1 cellular context compared by ENCODE assay signal in genomic region chr16:4616047-4616811, GRCh38.
TF ChIP-seq lines count a peak whose summit lies in the region.

No MANE protein-coding gene starts in this region.

TF ChIP-seq in H1, 55 proteins besides CTCF, POLR2A, EP300 and RAD21:
- TF ChIP-seq RFX5 (IDR thresholded peaks at IDR 0.05; ENCODE audit: borderline replicate concordance, low read depth, low read length) = no peak
- no peak for TF ChIP-seq EZH2 (IDR thresholded peaks at IDR 0.05; ENCODE audit: low read depth, low read length, severe bottlenecking)
- TF ChIP-seq ZNF274 (IDR thresholded peaks at IDR 0.05; ENCODE audit: borderline replicate concordance, extremely low read depth, low read length) = no peak
- TF ChIP-seq RXRA (IDR thresholded peaks at IDR 0.05; ENCODE audit: insufficient read depth, low read depth, low read length) = no peak
- TF ChIP-seq MAX (IDR thresholded peaks at IDR 0.05) = peak; percentile 89
- TF ChIP-seq RNF2 (IDR thresholded peaks at IDR 0.05; ENCODE audit: borderline replicate concordance, low read depth, low read length, missing control alignments, poor library complexity, severe bottlenecking) = no peak
- TF ChIP-seq KDM4A (IDR thresholded peaks at IDR 0.05; ENCODE audit: low read depth, low read length, severe bottlenecking) = peak; percentile 56
- peak; percentile 61 for TF ChIP-seq ASH2L (IDR thresholded peaks at IDR 0.05; ENCODE audit: low read length)
- no peak for TF ChIP-seq NRF1 (IDR thresholded peaks at IDR 0.05; ENCODE audit: low read depth, low read length)
- TF ChIP-seq, protein P1, sequence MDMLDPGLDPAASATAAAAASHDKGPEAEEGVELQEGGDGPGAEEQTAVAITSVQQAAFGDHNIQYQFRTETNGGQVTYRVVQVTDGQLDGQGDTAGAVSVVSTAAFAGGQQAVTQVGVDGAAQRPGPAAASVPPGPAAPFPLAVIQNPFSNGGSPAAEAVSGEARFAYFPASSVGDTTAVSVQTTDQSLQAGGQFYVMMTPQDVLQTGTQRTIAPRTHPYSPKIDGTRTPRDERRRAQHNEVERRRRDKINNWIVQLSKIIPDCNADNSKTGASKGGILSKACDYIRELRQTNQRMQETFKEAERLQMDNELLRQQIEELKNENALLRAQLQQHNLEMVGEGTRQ (IDR thresholded peaks at IDR 0.05; ENCODE audit: low read length) = no peak
- peak; percentile 37; the same call in 1 of the 2 replicates for TF ChIP-seq SIX5 (IDR thresholded peaks at IDR 0.05; ENCODE audit: low read depth, low read length)
- peak; percentile 63 for TF ChIP-seq PHF8 (conservative IDR thresholded peaks at IDR 0.05; ENCODE audit: low read depth, low read length)
- no peak for TF ChIP-seq POU5F1 (IDR thresholded peaks at IDR 0.05; ENCODE audit: low read depth, low read length)
- TF ChIP-seq POLR2AphosphoS5 (IDR thresholded peaks at IDR 0.05; ENCODE audit: low read depth, low read length) = peak; percentile 86
- TF ChIP-seq E2F6 (IDR thresholded peaks at IDR 0.05) = peak; percentile 70
- TF ChIP-seq NANOG (IDR thresholded peaks at IDR 0.05; ENCODE audit: insufficient read depth, low read depth, low read length, poor library complexity, severe bottlenecking) = no peak
- TF ChIP-seq, protein P2, sequence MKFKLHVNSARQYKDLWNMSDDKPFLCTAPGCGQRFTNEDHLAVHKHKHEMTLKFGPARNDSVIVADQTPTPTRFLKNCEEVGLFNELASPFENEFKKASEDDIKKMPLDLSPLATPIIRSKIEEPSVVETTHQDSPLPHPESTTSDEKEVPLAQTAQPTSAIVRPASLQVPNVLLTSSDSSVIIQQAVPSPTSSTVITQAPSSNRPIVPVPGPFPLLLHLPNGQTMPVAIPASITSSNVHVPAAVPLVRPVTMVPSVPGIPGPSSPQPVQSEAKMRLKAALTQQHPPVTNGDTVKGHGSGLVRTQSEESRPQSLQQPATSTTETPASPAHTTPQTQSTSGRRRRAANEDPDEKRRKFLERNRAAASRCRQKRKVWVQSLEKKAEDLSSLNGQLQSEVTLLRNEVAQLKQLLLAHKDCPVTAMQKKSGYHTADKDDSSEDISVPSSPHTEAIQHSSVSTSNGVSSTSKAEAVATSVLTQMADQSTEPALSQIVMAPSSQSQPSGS (IDR thresholded peaks at IDR 0.05; ENCODE audit: low read length) = no peak; the same call in none of the 2 replicates
- TF ChIP-seq GABPA (IDR thresholded peaks at IDR 0.05; ENCODE audit: borderline replicate concordance, insufficient read depth, low read length) = no peak
- TF ChIP-seq SUZ12 (IDR thresholded peaks at IDR 0.05; ENCODE audit: low read length) = no peak
- peak; percentile 78; the same call in 1 of the 2 replicates for TF ChIP-seq FOSL1 (IDR thresholded peaks at IDR 0.05; ENCODE audit: insufficient read depth, low read depth, low read length)
- no peak for TF ChIP-seq SIRT6 (IDR thresholded peaks at IDR 0.05; ENCODE audit: low read length)
- peak; percentile 86 for TF ChIP-seq TAF1 (IDR thresholded peaks at IDR 0.05; ENCODE audit: low read depth, low read length)
- TF ChIP-seq CREB1 (IDR thresholded peaks at IDR 0.05) = peak; percentile 95
- TF ChIP-seq RBBP5 (IDR thresholded peaks at IDR 0.05; ENCODE audit: borderline replicate concordance, low read depth, low read length) = no peak
- TF ChIP-seq EGR1 (IDR thresholded peaks at IDR 0.05; ENCODE audit: borderline replicate concordance, low read depth, low read length) = peak; percentile 34; the same call in 1 of the 2 replicates
- TF ChIP-seq SAP30 (IDR thresholded peaks at IDR 0.05; ENCODE audit: insufficient read depth, insufficient replicate concordance, low read length) = peak; percentile 60
- peak; percentile 94 for TF ChIP-seq SP1 (IDR thresholded peaks at IDR 0.05; ENCODE audit: low read depth, low read length)
- TF ChIP-seq SP2 (IDR thresholded peaks at IDR 0.05; ENCODE audit: low read length) = peak; percentile 54
- peak; percentile 82 for TF ChIP-seq TBP (IDR thresholded peaks at IDR 0.05; ENCODE audit: low read depth, low read length)
- no peak for TF ChIP-seq CHD1 (IDR thresholded peaks at IDR 0.05; ENCODE audit: low read depth, low read length)
- TF ChIP-seq KDM1A (IDR thresholded peaks at IDR 0.05; ENCODE audit: borderline replicate concordance, low read length) = no peak
- TF ChIP-seq CTBP2 (IDR thresholded peaks at IDR 0.05; ENCODE audit: borderline replicate concordance, insufficient read depth, insufficient read length, low read length) = no peak
- no peak for TF ChIP-seq CBX5 (IDR thresholded peaks at IDR 0.05; ENCODE audit: low read depth, low read length)
- TF ChIP-seq SRF (IDR thresholded peaks at IDR 0.05; ENCODE audit: low read depth, low read length) = peak; percentile 99
- TF ChIP-seq BRCA1 (IDR thresholded peaks at IDR 0.05; ENCODE audit: low read depth, low read length) = peak; percentile 89
- TF ChIP-seq SIN3A (conservative IDR thresholded peaks at IDR 0.05 in 1 of 2, IDR thresholded peaks at IDR 0.05 in 1 of 2; ENCODE audit: low read depth in 1 of 2, low read length in 2 of 2) = peak; percentile 77 to 81; a peak in 3 of 4 replicates
- TF ChIP-seq JUND (IDR thresholded peaks at IDR 0.05; ENCODE audit: low read length) = no peak
- TF ChIP-seq MAFK (IDR thresholded peaks at IDR 0.05; ENCODE audit: low read depth, low read length) = no peak
- TF ChIP-seq BACH1 (IDR thresholded peaks at IDR 0.05; ENCODE audit: low read length) = peak; percentile 78; the same call in 1 of the 2 replicates
- no peak for TF ChIP-seq JUN (IDR thresholded peaks at IDR 0.05; ENCODE audit: low read depth, low read length)
- TF ChIP-seq KDM5A (IDR thresholded peaks at IDR 0.05; ENCODE audit: low read length) = no peak
- no peak; the same call in 1 of the 2 replicates for TF ChIP-seq SP4 (IDR thresholded peaks at IDR 0.05; ENCODE audit: low read length)
- no peak for TF ChIP-seq HDAC6 (IDR thresholded peaks at IDR 0.05; ENCODE audit: low read depth, low read length)
- peak; percentile 67 for TF ChIP-seq TAF7 (optimal IDR thresholded peaks at IDR 0.05; ENCODE audit: borderline replicate concordance, low read depth, low read length)
- no peak for TF ChIP-seq TCF12 (IDR thresholded peaks at IDR 0.05; ENCODE audit: low read depth, low read length)
- TF ChIP-seq ATF3 (IDR thresholded peaks at IDR 0.05; ENCODE audit: insufficient read depth, low read depth, low read length) = no peak
- TF ChIP-seq CEBPB (IDR thresholded peaks at IDR 0.05; ENCODE audit: low read depth, low read length) = no peak
- peak; percentile 64 for TF ChIP-seq YY1 (IDR thresholded peaks at IDR 0.05; ENCODE audit: low read depth, low read length)
- TF ChIP-seq BCL11A (IDR thresholded peaks at IDR 0.05; ENCODE audit: low read depth in 2 of 2, low read length in 2 of 2) = no peak
- TF ChIP-seq HDAC2 (IDR thresholded peaks at IDR 0.05; ENCODE audit: borderline replicate concordance in 1 of 2, low read depth in 2 of 2, low read length in 2 of 2) = peak in 1 of 2 experiments; percentile 60; a peak in 1 of 4 replicates
- peak; percentile 98 for TF ChIP-seq CHD2 (IDR thresholded peaks at IDR 0.05; ENCODE audit: low read length)
- TF ChIP-seq CBX8 (IDR thresholded peaks at IDR 0.05; ENCODE audit: borderline replicate concordance, low read depth, low read length) = no peak
- TF ChIP-seq TEAD4 (IDR thresholded peaks at IDR 0.05; ENCODE audit: low read depth, low read length) = 0 out of 2 replicates have a peak, but pooled peaks have one; percentile 26
- no peak; the same call in 1 of the 2 replicates for TF ChIP-seq GTF2F1 (IDR thresholded peaks at IDR 0.05; ENCODE audit: borderline replicate concordance, low read depth, low read length)
- TF ChIP-seq, protein P3, sequence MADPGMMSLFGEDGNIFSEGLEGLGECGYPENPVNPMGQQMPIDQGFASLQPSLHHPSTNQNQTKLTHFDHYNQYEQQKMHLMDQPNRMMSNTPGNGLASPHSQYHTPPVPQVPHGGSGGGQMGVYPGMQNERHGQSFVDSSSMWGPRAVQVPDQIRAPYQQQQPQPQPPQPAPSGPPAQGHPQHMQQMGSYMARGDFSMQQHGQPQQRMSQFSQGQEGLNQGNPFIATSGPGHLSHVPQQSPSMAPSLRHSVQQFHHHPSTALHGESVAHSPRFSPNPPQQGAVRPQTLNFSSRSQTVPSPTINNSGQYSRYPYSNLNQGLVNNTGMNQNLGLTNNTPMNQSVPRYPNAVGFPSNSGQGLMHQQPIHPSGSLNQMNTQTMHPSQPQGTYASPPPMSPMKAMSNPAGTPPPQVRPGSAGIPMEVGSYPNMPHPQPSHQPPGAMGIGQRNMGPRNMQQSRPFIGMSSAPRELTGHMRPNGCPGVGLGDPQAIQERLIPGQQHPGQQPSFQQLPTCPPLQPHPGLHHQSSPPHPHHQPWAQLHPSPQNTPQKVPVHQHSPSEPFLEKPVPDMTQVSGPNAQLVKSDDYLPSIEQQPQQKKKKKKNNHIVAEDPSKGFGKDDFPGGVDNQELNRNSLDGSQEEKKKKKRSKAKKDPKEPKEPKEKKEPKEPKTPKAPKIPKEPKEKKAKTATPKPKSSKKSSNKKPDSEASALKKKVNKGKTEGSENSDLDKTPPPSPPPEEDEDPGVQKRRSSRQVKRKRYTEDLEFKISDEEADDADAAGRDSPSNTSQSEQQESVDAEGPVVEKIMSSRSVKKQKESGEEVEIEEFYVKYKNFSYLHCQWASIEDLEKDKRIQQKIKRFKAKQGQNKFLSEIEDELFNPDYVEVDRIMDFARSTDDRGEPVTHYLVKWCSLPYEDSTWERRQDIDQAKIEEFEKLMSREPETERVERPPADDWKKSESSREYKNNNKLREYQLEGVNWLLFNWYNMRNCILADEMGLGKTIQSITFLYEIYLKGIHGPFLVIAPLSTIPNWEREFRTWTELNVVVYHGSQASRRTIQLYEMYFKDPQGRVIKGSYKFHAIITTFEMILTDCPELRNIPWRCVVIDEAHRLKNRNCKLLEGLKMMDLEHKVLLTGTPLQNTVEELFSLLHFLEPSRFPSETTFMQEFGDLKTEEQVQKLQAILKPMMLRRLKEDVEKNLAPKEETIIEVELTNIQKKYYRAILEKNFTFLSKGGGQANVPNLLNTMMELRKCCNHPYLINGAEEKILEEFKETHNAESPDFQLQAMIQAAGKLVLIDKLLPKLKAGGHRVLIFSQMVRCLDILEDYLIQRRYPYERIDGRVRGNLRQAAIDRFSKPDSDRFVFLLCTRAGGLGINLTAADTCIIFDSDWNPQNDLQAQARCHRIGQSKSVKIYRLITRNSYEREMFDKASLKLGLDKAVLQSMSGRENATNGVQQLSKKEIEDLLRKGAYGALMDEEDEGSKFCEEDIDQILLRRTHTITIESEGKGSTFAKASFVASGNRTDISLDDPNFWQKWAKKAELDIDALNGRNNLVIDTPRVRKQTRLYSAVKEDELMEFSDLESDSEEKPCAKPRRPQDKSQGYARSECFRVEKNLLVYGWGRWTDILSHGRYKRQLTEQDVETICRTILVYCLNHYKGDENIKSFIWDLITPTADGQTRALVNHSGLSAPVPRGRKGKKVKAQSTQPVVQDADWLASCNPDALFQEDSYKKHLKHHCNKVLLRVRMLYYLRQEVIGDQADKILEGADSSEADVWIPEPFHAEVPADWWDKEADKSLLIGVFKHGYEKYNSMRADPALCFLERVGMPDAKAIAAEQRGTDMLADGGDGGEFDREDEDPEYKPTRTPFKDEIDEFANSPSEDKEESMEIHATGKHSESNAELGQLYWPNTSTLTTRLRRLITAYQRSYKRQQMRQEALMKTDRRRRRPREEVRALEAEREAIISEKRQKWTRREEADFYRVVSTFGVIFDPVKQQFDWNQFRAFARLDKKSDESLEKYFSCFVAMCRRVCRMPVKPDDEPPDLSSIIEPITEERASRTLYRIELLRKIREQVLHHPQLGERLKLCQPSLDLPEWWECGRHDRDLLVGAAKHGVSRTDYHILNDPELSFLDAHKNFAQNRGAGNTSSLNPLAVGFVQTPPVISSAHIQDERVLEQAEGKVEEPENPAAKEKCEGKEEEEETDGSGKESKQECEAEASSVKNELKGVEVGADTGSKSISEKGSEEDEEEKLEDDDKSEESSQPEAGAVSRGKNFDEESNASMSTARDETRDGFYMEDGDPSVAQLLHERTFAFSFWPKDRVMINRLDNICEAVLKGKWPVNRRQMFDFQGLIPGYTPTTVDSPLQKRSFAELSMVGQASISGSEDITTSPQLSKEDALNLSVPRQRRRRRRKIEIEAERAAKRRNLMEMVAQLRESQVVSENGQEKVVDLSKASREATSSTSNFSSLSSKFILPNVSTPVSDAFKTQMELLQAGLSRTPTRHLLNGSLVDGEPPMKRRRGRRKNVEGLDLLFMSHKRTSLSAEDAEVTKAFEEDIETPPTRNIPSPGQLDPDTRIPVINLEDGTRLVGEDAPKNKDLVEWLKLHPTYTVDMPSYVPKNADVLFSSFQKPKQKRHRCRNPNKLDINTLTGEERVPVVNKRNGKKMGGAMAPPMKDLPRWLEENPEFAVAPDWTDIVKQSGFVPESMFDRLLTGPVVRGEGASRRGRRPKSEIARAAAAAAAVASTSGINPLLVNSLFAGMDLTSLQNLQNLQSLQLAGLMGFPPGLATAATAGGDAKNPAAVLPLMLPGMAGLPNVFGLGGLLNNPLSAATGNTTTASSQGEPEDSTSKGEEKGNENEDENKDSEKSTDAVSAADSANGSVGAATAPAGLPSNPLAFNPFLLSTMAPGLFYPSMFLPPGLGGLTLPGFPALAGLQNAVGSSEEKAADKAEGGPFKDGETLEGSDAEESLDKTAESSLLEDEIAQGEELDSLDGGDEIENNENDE (IDR thresholded peaks at IDR 0.05; ENCODE audit: insufficient replicate concordance, low read length) = no peak
